In the genomic region with DNA sequence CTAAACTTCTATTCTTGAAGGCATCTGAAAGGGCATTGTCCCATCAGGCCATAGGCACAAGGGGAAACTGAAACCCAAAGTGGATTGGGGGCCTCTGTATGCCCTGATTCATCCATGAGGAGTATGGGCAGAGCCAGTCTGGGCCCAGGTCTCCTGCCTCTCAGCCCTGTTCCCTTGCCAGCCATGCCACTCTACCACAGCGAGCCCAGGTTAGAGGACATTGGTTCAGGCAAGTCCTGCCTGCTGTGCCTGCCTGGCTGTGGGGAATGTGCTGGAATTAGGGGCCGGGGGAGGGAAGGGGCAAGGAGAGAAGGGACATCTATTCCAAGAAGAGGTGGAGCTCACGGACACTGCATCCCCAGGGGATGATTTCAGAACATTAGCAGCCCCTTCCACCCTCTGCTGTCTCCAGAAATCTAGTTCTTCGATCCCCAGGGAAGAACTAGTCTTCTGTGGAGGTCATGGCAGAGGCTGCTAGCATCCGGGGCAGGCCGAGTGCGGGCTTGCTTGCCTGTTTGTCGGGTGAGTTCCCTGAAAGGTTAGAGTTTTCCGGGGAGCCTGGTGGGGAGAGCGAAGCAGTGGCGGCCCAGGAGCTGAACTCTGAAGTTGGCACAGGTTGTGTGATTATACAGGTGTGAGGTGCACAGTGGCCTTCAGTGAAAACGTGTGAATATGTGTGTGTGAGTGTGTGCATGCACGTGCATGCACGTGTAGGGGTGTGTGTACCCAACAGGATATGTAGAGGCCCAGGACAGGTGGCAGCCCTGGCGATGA, we compare ENCODE assay signal across 27 cellular contexts. TPM values are rescaled to one million over a fixed set of nuclear protein-coding genes. Genes with fewer than 3 reads are reported as not detected.
A peak's percentile ranks its signal among the peaks of the same experiment; 100 is the strongest.
DNase-seq lines count a peak whose midpoint lies in the region; ATAC-seq and TF ChIP-seq lines count a peak whose summit lies in the region.
"Had no signal": no experiment of that assay in that cellular context is flagged by ENCODE, and none has a peak within 500 bp of the region (broad histone marks: within the 10 kb centered on the region; RNA-seq: fewer than 3 reads in every experiment).

No MANE protein-coding gene starts in this region.

- H3K9me3 ChIP-seq in tibial nerve = no peaks in the 10 kb centered on the region
- H3K9me3 ChIP-seq: BLaER1, SJSA1 had no signal

- no peak for TF ChIP-seq CTCF in natural killer cell (IDR thresholded peaks at IDR 0.05)
- no peak for TF ChIP-seq CTCF in chondrocyte (IDR thresholded peaks at IDR 0.05)
- no peak for TF ChIP-seq CTCF in tibial nerve (IDR thresholded peaks at IDR 0.05)

- no peaks in the 10 kb centered on the region for H3K27me3 Mint-ChIP-seq in natural killer cell treated with Interleukin-12 subunit alpha and Interleukin-12 subunit beta and Interleukin-15 and Interleukin-18, amount 100 ng/mL, for 72 hours
- H3K27me3 Mint-ChIP-seq in natural killer cell (ENCODE audit: low read depth in 2 of 2) (no peaks in the 10 kb centered on the region), chondrocyte (ENCODE audit: low read depth) (no peaks in the 10 kb centered on the region)
- H3K27me3 Mint-ChIP-seq: CD4-positive, CD25-positive, alpha-beta regulatory T cell had no signal

- peaks cover 8 to 14% of the 10 kb centered on the region in 2 donors for H3K4me1 Mint-ChIP-seq in natural killer cell treated with Interleukin-12 subunit alpha and Interleukin-12 subunit beta and Interleukin-15 and Interleukin-18, amount 100 ng/mL, for 72 hours (ENCODE audit: low read depth in 2 of 2)
- H3K4me1 Mint-ChIP-seq in natural killer cell = peaks cover 0 to 16% of the 10 kb centered on the region in 2 donors
- peaks cover 14% of the 10 kb centered on the region for H3K4me1 Mint-ChIP-seq in chondrocyte (ENCODE audit: low read depth)

- H3K27ac Mint-ChIP-seq in natural killer cell treated with Interleukin-12 subunit alpha and Interleukin-12 subunit beta and Interleukin-15 and Interleukin-18, amount 100 ng/mL, for 72 hours = peak overlapping the region in 1 of 2 donors; percentile 72
- H3K27ac Mint-ChIP-seq in natural killer cell (no peak overlapping the region), chondrocyte (ENCODE audit: unreplicated experiment) (no peak overlapping the region)
- H3K27ac Mint-ChIP-seq: CD4-positive, CD25-positive, alpha-beta regulatory T cell had no signal

- H3K27me3 ChIP-seq in tibial nerve = no peaks in the 10 kb centered on the region
- H3K27me3 ChIP-seq: BLaER1, SJSA1 had no signal

- H3K27ac ChIP-seq in tibial nerve = peak overlapping the region in 3 of 4 donors; percentile 50 to 78 (median 75)
- H3K27ac ChIP-seq: BLaER1, PC-9, SJSA1 had no signal

- no peak overlapping the region for H3K4me3 Mint-ChIP-seq in natural killer cell treated with Interleukin-12 subunit alpha and Interleukin-12 subunit beta and Interleukin-15 and Interleukin-18, amount 100 ng/mL, for 72 hours
- H3K4me3 Mint-ChIP-seq in natural killer cell (no peak overlapping the region), chondrocyte (ENCODE audit: unreplicated experiment) (no peak overlapping the region)

- no peaks in the 10 kb centered on the region for H3K36me3 ChIP-seq in tibial nerve
- H3K36me3 ChIP-seq: BLaER1, SJSA1 had no signal

- H3K9me3 Mint-ChIP-seq in natural killer cell treated with Interleukin-12 subunit alpha and Interleukin-12 subunit beta and Interleukin-15 and Interleukin-18, amount 100 ng/mL, for 72 hours = peaks cover 3% of the 10 kb centered on the region
- no peaks in the 10 kb centered on the region for H3K9me3 Mint-ChIP-seq in natural killer cell
- peaks cover 3% of the 10 kb centered on the region for H3K9me3 Mint-ChIP-seq in chondrocyte (ENCODE audit: low read depth)

- TF ChIP-seq POLR2A in tibial nerve (IDR thresholded peaks at IDR 0.05) = no peak

- peaks cover 0 to 39% (median 20%) of the 10 kb centered on the region in 4 donors for H3K4me1 ChIP-seq in tibial nerve

- TF ChIP-seq EP300 in tibial nerve (IDR thresholded peaks at IDR 0.05) = no peak

- intact Hi-C loops in natural killer cell (cut with micrococcal nuclease) = no loop called here
- intact Hi-C loops in posterior vena cava (cut with DNase I) = no loop called here

- no peak overlapping the region for H3K4me3 ChIP-seq in tibial nerve
- H3K4me3 ChIP-seq: BLaER1, PC-9, SJSA1 had no signal

- 66 to 73% methylated on average over 13 to 14 of the region's 15 CpGs for WGBS in tibial nerve, 2 donors

- no peaks in the 10 kb centered on the region for H3K36me3 Mint-ChIP-seq in natural killer cell treated with Interleukin-12 subunit alpha and Interleukin-12 subunit beta and Interleukin-15 and Interleukin-18, amount 100 ng/mL, for 72 hours
- H3K36me3 Mint-ChIP-seq in natural killer cell (no peaks in the 10 kb centered on the region), chondrocyte (ENCODE audit: low read depth) (peaks cover 8% of the 10 kb centered on the region)
- H3K36me3 Mint-ChIP-seq: CD4-positive, CD25-positive, alpha-beta regulatory T cell had no signal

- peak; percentile 39 for DNase-seq in natural killer cell treated with Interleukin-12 subunit alpha and Interleukin-12 subunit beta and Interleukin-15 and Interleukin-18, amount 100 ng/mL, for 72 hours (ENCODE audit: low spot score)
- no peak for DNase-seq in natural killer cell
- DNase-seq in chondrocyte (ENCODE audit: low spot score) = peak; percentile 53
- peak; percentile 46 for DNase-seq in posterior vena cava (ENCODE audit: low spot score)
- DNase-seq in tibial nerve (ENCODE audit: low spot score in 2 of 2) = no peak
- DNase-seq in NCI-H146 treated with DMSO at 0.1 percent for 48 hours (lab: John Stamatoyannopoulos, UW; ENCODE audit: unreplicated experiment) = no peak
- no peak for DNase-seq in AG08396 (ENCODE audit: low spot score)
- DNase-seq: CD4-positive, CD25-positive, alpha-beta regulatory T cell; DMS153; Kasumi-1; NCI-H1092 treated with DMSO at 0.1 percent for 48 hours; NCI-H1436 treated with DMSO at 0.1 percent for 48 hours; NCI-H1930; NCI-H2107; NCI-H446; NCI-H526; PC-9 had no signal

- ATAC-seq in natural killer cell treated with Interleukin-12 subunit alpha and Interleukin-12 subunit beta and Interleukin-15 and Interleukin-18, amount 100 ng/mL, for 72 hours = no peak
- ATAC-seq in natural killer cell (no peak), GM21515 (IDR thresholded peaks at IDR 0.05; ENCODE audit: unreplicated experiment) (no peak)
- ATAC-seq: HepG2, Right ventricle myocardium inferior had no signal

RNA-seq across cellular contexts. Expression of a gene that starts 37.8 kb away (rescaled TPM):
- not detected for total RNA-seq in natural killer cell treated with Interleukin-12 subunit alpha and Interleukin-12 subunit beta and Interleukin-15 and Interleukin-18, amount 100 ng/mL, for 72 hours
- total RNA-seq in natural killer cell = under 1 TPM in 1 of 3 donors, not detected in 2; 0.16 TPM
- not detected in 3 replicates for total RNA-seq in chondrocyte
- not detected for total RNA-seq in posterior vena cava
- total RNA-seq in tibial nerve = not detected
- total RNA-seq: A172; CD4-positive, CD25-positive, alpha-beta regulatory T cell; H4; HepG2; HT1080; M059J; PC-9; Right ventricle myocardium inferior; RPMI7951; SJSA1 had no signal

Comparison
In these comparisons a context has a peak if more than half of its experiments do, and no peak if none do; other contexts are left out.
1. DNase-seq: peak in natural killer cell treated with Interleukin-12 subunit alpha and Interleukin-12 subunit beta and Interleukin-15 and Interleukin-18, amount 100 ng/mL, for 72 hours (single experiment), chondrocyte (single experiment) and posterior vena cava (single experiment); none in natural killer cell (single experiment), tibial nerve (0 of 2), NCI-H146 treated with DMSO at 0.1 percent for 48 hours (single experiment) and AG08396 (single experiment).